ENCODE assay signal across 34 cellular contexts in genomic region chr18:32431753-32432152, GRCh38.
"Had no signal": no experiment of that assay in that cellular context is flagged by ENCODE, and none has a peak within 500 bp of the region (broad histone marks: within the 10 kb centered on the region; RNA-seq: fewer than 3 reads in every experiment).

No MANE protein-coding gene starts in this region.

- H3K36me3 ChIP-seq: MG63 had no signal

- H3K27me3 ChIP-seq: MG63 had no signal

- H3K4me3 ChIP-seq: MG63 had no signal

- DNase-seq: Karpas-422, Kasumi-1, MG63, MM.1S, MV-4-11, NCI-H1048, NCI-H1092, NCI-H1092 treated with DMSO at 0.1 percent for 48 hours, NCI-H1105, NCI-H1105 treated with DMSO at 0.1 percent for 48 hours, NCI-H1417, NCI-H1417 treated with DMSO at 0.1 percent for 48 hours, NCI-H1436, NCI-H1436 treated with DMSO at 0.1 percent for 48 hours, NCI-H146, NCI-H1694, NCI-H1694 treated with DMSO at 0.1 percent for 48 hours, NCI-H187, NCI-H187 treated with DMSO at 0.1 percent for 48 hours, NCI-H1930, NCI-H2029, NCI-H2029 treated with DMSO at 0.1 percent for 48 hours, NCI-H2081, NCI-H2081 treated with DMSO at 0.1 percent for 48 hours, NCI-H2107, NCI-H2171, NCI-H2171 treated with DMSO at 0.1 percent for 48 hours, NCI-H2227 treated with DMSO at 0.1 percent for 48 hours, NCI-H226, NCI-H345, NCI-H446, NCI-H446 treated with DMSO at 0.1 percent for 48 hours, NCI-H510A, NCI-H510A treated with DMSO at 0.1 percent for 48 hours had no signal

- H3K9me3 ChIP-seq: MG63 had no signal
